In the genomic region with DNA sequence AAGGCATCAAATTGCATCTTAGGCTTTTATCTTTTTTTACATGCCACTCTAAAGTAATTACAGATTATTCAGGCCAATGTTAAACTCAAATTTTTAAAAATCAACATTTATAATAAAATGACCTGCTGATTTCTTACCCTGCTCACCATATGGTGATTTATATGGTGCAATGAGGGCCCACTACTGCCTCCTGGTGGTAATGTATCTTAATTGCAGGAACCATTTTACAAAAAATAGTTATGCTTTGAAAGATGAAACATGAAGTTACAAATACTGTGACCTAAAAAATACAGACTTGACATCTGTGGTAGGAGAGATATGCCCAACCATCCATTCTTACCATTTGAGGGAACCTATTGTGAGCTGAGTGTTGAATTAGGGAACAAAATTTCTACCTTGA, we compare ENCODE assay signal across 16 cellular contexts.
DNase-seq lines count a peak whose midpoint lies in the region; ATAC-seq and TF ChIP-seq lines count a peak whose summit lies in the region.
"Had no signal": no experiment of that assay in that cellular context is flagged by ENCODE, and none has a peak within 500 bp of the region (broad histone marks: within the 10 kb centered on the region; RNA-seq: fewer than 3 reads in every experiment).

No MANE protein-coding gene starts in this region.

- H4K20me1 ChIP-seq in GM23338 (replicated peaks; ENCODE audit: insufficient read depth) (no peaks in the 10 kb centered on the region), SU-DHL-6 (ENCODE audit: low read depth, low read length) (no peaks in the 10 kb centered on the region)

- H3K4me2 ChIP-seq in GM23338 (no peak overlapping the region), SU-DHL-6 (ENCODE audit: low read depth, low read length, poor library complexity, severe bottlenecking) (no peak overlapping the region)

- H2AFZ ChIP-seq in GM23338 (no peak overlapping the region), SU-DHL-6 (ENCODE audit: low read depth, low read length, severe bottlenecking) (no peak overlapping the region)

- H3F3A ChIP-seq in GM23338 (replicated peaks; ENCODE audit: low read depth), result no peaks in the 10 kb centered on the region
- H3F3A ChIP-seq in SU-DHL-6 (ENCODE audit: insufficient read depth), result no peaks in the 10 kb centered on the region

- H3K27me3 Mint-ChIP-seq in GM23338 (ENCODE audit: insufficient read depth, low read depth, poor library complexity) (peaks cover 4% of the 10 kb centered on the region), glutamatergic neuron (ENCODE audit: unreplicated experiment) (peaks cover 2% of the 10 kb centered on the region)
- H3K27me3 Mint-ChIP-seq: CD4-positive, alpha-beta T cell had no signal

- DNase-seq in BE2C (no peak), GM23338 (ENCODE audit: low spot score) (no peak), glutamatergic neuron (no peak), NCI-H345 (lab: John Stamatoyannopoulos, UW) (no peak), A172 (ENCODE audit: low spot score) (no peak), NCI-H1417 treated with DMSO at 0.1 percent for 48 hours (lab: John Stamatoyannopoulos, UW) (no peak)
- DNase-seq: activated gamma-delta T cell; body of pancreas; CD4-positive, alpha-beta T cell; NCI-H524; stomach; T1000 had no signal

- H3K4me3 Mint-ChIP-seq in GM23338 (no peak overlapping the region), glutamatergic neuron (ENCODE audit: unreplicated experiment) (no peak overlapping the region)
- H3K4me3 Mint-ChIP-seq: CD4-positive, alpha-beta T cell had no signal

- no peak overlapping the region for H3K4me3 ChIP-seq in BE2C (ENCODE audit: low read depth, low read length)
- no peak overlapping the region for H3K4me3 ChIP-seq in GM23338
- no peak overlapping the region for H3K4me3 ChIP-seq in SU-DHL-6 (ENCODE audit: insufficient read depth, low read length, poor library complexity, severe bottlenecking)
- H3K4me3 ChIP-seq: body of pancreas, stomach had no signal

- H3K36me3 ChIP-seq in BE2C (no peaks in the 10 kb centered on the region), GM23338 (ENCODE audit: insufficient read depth) (no peaks in the 10 kb centered on the region), SU-DHL-6 (ENCODE audit: low read length) (no peaks in the 10 kb centered on the region)
- H3K36me3 ChIP-seq: stomach had no signal

- H3K27ac Mint-ChIP-seq in GM23338, result no peak overlapping the region
- no peak overlapping the region for H3K27ac Mint-ChIP-seq in glutamatergic neuron (ENCODE audit: unreplicated experiment)
- H3K27ac Mint-ChIP-seq: CD4-positive, alpha-beta T cell had no signal

- H3K9ac ChIP-seq in SU-DHL-6 (ENCODE audit: low read length), result no peak overlapping the region

- H3K9me3 Mint-ChIP-seq in GM23338 (peaks cover 29% of the 10 kb centered on the region), glutamatergic neuron (ENCODE audit: unreplicated experiment) (no peaks in the 10 kb centered on the region)

- H3K79me2 ChIP-seq in GM23338 (replicated peaks; ENCODE audit: insufficient read depth) (no peaks in the 10 kb centered on the region), SU-DHL-6 (ENCODE audit: insufficient read depth, low read length) (no peaks in the 10 kb centered on the region)

- TF ChIP-seq CTCF in BE2C (IDR thresholded peaks at IDR 0.05; ENCODE audit: low read depth, low read length), result peak; percentile 57
- peak; percentile 48 to 81 for TF ChIP-seq CTCF in GM23338 (conservative IDR thresholded peaks at IDR 0.05; ENCODE audit: low read depth in 2 of 2)
- peak; percentile 56 for TF ChIP-seq CTCF in SU-DHL-6 (IDR thresholded peaks at IDR 0.05; ENCODE audit: insufficient read depth, low read length, poor library complexity, severe bottlenecking)
- TF ChIP-seq CTCF in glutamatergic neuron (IDR thresholded peaks at IDR 0.05; ENCODE audit: partially characterized antibody, unreplicated experiment), result peak; percentile 65

- H3K4me1 Mint-ChIP-seq in GM23338 (peaks cover 22% of the 10 kb centered on the region), glutamatergic neuron (ENCODE audit: low read depth, unreplicated experiment) (peaks cover 1% of the 10 kb centered on the region)

- H3K27me3 ChIP-seq in BE2C (no peaks in the 10 kb centered on the region), GM23338 (ENCODE audit: insufficient read depth) (no peaks in the 10 kb centered on the region), SU-DHL-6 (ENCODE audit: low read length) (no peaks in the 10 kb centered on the region)
- H3K27me3 ChIP-seq: body of pancreas, stomach had no signal

- H3K9me2 ChIP-seq in GM23338 (ENCODE audit: insufficient read depth) (peaks cover 16% of the 10 kb centered on the region; the same call in 1 of the 2 replicates), SU-DHL-6 (replicated peaks; ENCODE audit: insufficient read depth, low read length) (no peaks in the 10 kb centered on the region)

- H3K4me1 ChIP-seq in BE2C, result no peaks in the 10 kb centered on the region
- peaks cover 11% of the 10 kb centered on the region; the same call in 1 of the 2 replicates for H3K4me1 ChIP-seq in GM23338 (ENCODE audit: insufficient read depth)
- H3K4me1 ChIP-seq: body of pancreas, stomach had no signal

- H3K36me3 Mint-ChIP-seq in GM23338 (ENCODE audit: low read depth), result peaks cover 22% of the 10 kb centered on the region; the same call in 2 of the 3 replicates
- no peaks in the 10 kb centered on the region for H3K36me3 Mint-ChIP-seq in glutamatergic neuron (ENCODE audit: unreplicated experiment)

- no peak for ATAC-seq in GM23338
- ATAC-seq in HG02763 (IDR thresholded peaks at IDR 0.05; ENCODE audit: unreplicated experiment), result no peak
- ATAC-seq: body of pancreas, HepG2, Right ventricle myocardium inferior had no signal

- no peak overlapping the region for H3K27ac ChIP-seq in GM23338 (ENCODE audit: low read depth)
- no peak overlapping the region for H3K27ac ChIP-seq in SU-DHL-6 (ENCODE audit: low read depth, low read length)
- H3K27ac ChIP-seq: body of pancreas, stomach had no signal

- H3K9me3 ChIP-seq in BE2C, result no peaks in the 10 kb centered on the region
- H3K9me3 ChIP-seq in SU-DHL-6 (ENCODE audit: insufficient read depth, low read length), result no peaks in the 10 kb centered on the region
- H3K9me3 ChIP-seq: body of pancreas had no signal

TF ChIP-seq in GM23338, 12 proteins besides CTCF, POLR2A, EP300 and RAD21 (continues in another document):
- TF ChIP-seq CREB1 (CRISPR knock-in tag; IDR thresholded peaks at IDR 0.05; ENCODE audit: low read depth) (no peak), ZNF462 (CRISPR knock-in tag; IDR thresholded peaks at IDR 0.05) (no peak)
